ENCODE assay signal across 17 cellular contexts in genomic region chr1:230351983-230352382, GRCh38.
A peak's percentile ranks its signal among the peaks of the same experiment; 100 is the strongest.
DNase-seq lines count a peak whose midpoint lies in the region; ATAC-seq, FAIRE-seq and TF ChIP-seq lines count a peak whose summit lies in the region.
"Had no signal": no experiment of that assay in that cellular context is flagged by ENCODE, and none has a peak within 500 bp of the region (broad histone marks: within the 10 kb centered on the region; RNA-seq: fewer than 3 reads in every experiment).

No MANE protein-coding gene starts in this region.

- no peak for TF ChIP-seq POLR2A in K562 (conservative IDR thresholded peaks at IDR 0.05)
- TF ChIP-seq POLR2A in HepG2 (IDR thresholded peaks at IDR 0.05; ENCODE audit: insufficient read depth in 1 of 2, low read depth in 2 of 2, low read length in 2 of 2) = no peak
- no peak for TF ChIP-seq POLR2A in vagina (IDR thresholded peaks at IDR 0.05)

- H3K4me3 ChIP-seq in K562 (no peak overlapping the region), HepG2 (replicated peaks in 1 of 3; ENCODE audit: insufficient read depth in 1 of 3, low read depth in 2 of 3, low read length in 3 of 3) (no peak overlapping the region), vagina (no peak overlapping the region)
- H3K4me3 ChIP-seq: GM23338 had no signal

- ATAC-seq in K562 (no peak), HepG2 (no peak), HG02763 (IDR thresholded peaks at IDR 0.05; ENCODE audit: unreplicated experiment) (no peak), GM18511 (IDR thresholded peaks at IDR 0.05; ENCODE audit: unreplicated experiment) (no peak)
- ATAC-seq: GM23338, HCT116 had no signal

- TF ChIP-seq CTCF in K562 (IDR thresholded peaks at IDR 0.05 in 2 of 3, conservative IDR thresholded peaks at IDR 0.05 in 1 of 3; ENCODE audit: insufficient read depth in 2 of 3, low read depth in 1 of 3, low read length in 3 of 3) (no peak), HepG2 (CRISPR knock-in tag; IDR thresholded peaks at IDR 0.05) (no peak), vagina (IDR thresholded peaks at IDR 0.05) (no peak)

- no peak for TF ChIP-seq RAD21 in K562 (CRISPR knock-in tag; conservative IDR thresholded peaks at IDR 0.05 in 1 of 2, IDR thresholded peaks at IDR 0.05 in 1 of 2)
- TF ChIP-seq RAD21 in HepG2 (CRISPR knock-in tag; IDR thresholded peaks at IDR 0.05) = no peak

- DNase-seq in SK-N-DZ (ENCODE audit: low spot score) = peak; percentile 39
- no peak for DNase-seq in K562 (ENCODE audit: extremely low read depth in 1 of 4, low spot score in 3 of 4)
- no peak for DNase-seq in HepG2 (ENCODE audit: low spot score)
- DNase-seq in vagina (ENCODE audit: extremely low spot score in 2 of 2) = no peak
- DNase-seq in stimulated activated CD4-positive, alpha-beta T cell treated with anti-CD3 and anti-CD28 coated beads, Interleukin-12 subunit alpha, Interleukin-12 subunit beta, amount 100 ng/mL, for 4 hours = no peak
- DNase-seq: Calu3; CD4-positive, alpha-beta memory T cell; COR-L47; DMS53; DMS79 treated with DMSO at 0.1 percent for 48 hours; GF-D8; H9 had no signal

- no TSS peak for BruUV-seq in K562 (replicated peaks; lab: Mats Ljungman, UMichigan)
- no TSS peak for BruUV-seq in HepG2 (replicated peaks; lab: Mats Ljungman, UMichigan)

- H4K20me1 ChIP-seq in K562 (replicated peaks; ENCODE audit: control insufficient read depth, insufficient read depth, low read length) (peaks cover 5% of the 10 kb centered on the region; the same call in 1 of the 2 replicates), HepG2 (ENCODE audit: insufficient read depth, low read length) (no peaks in the 10 kb centered on the region)

- intact Hi-C loops in K562 (cut with micrococcal nuclease) (no loop called here), HepG2 (cut with micrococcal nuclease; ENCODE audit: unreplicated experiment) (no loop called here), vagina (cut with DNase I) (no loop called here)

- FAIRE-seq in K562 (lab: Jason Lieb, UNC) (no peak), HepG2 (lab: Jason Lieb, UNC) (no peak)
- FAIRE-seq: GM12892 had no signal

- no peaks in the 10 kb centered on the region for H3K9me3 ChIP-seq in K562 (replicated peaks; ENCODE audit: control insufficient read depth, insufficient read depth, low read depth, low read length)
- H3K9me3 ChIP-seq in HepG2 (ENCODE audit: low read length) = no peaks in the 10 kb centered on the region
- no peaks in the 10 kb centered on the region for H3K9me3 ChIP-seq in vagina

- no peaks in the 10 kb centered on the region for H3K79me2 ChIP-seq in K562 (ENCODE audit: control insufficient read depth, insufficient read depth, low read length)
- no peaks in the 10 kb centered on the region for H3K79me2 ChIP-seq in HepG2 (ENCODE audit: insufficient read depth, low read length)

- H3K27me3 ChIP-seq in K562 (ENCODE audit: control insufficient read depth in 2 of 2, insufficient read depth in 2 of 2, low read length in 2 of 2) (peaks cover 53 to 82% of the 10 kb centered on the region in 2 experiments), HepG2 (ENCODE audit: control insufficient read depth in 1 of 2, insufficient read depth in 2 of 2, low read length in 2 of 2) (peaks cover 0 to 16% of the 10 kb centered on the region in 2 experiments; a peak in 2 of 5 replicates), vagina (no peaks in the 10 kb centered on the region)

- H3K4me2 ChIP-seq in K562 (ENCODE audit: insufficient read depth, low read length) (no peak overlapping the region), HepG2 (ENCODE audit: low read depth, low read length) (no peak overlapping the region)
- H3K4me2 ChIP-seq: GM23338 had no signal

- H2AFZ ChIP-seq in K562 (ENCODE audit: low read depth, low read length) (no peak overlapping the region), HepG2 (ENCODE audit: low read length) (no peak overlapping the region)
- H2AFZ ChIP-seq: GM23338 had no signal

- POLR2A ChIA-PET in K562 (lab: Yijun Ruan, JAX) = interaction anchor here (0.6 kb wide), 1 partner anchor 735 kb away, joined by 3 read pairs; no protein-coding TSS in a partner anchor
- POLR2A ChIA-PET in HepG2 (lab: Yijun Ruan, JAX) = no interaction called here

- WGBS in K562 (ENCODE audit: insufficient coverage, low coverage, missing lambda C conversion rate) = 0% methylated on average over 6 of the region's 6 CpGs
- 15% methylated on average over 6 of the region's 6 CpGs for WGBS in HepG2 (ENCODE audit: low lambda C conversion rate)

- H3K9ac ChIP-seq in K562 (ENCODE audit: insufficient read depth in 1 of 2, low read depth in 2 of 2, low read length in 2 of 2) (no peak overlapping the region), HepG2 (ENCODE audit: insufficient read depth, low read depth, low read length) (no peak overlapping the region)

- CTCF ChIA-PET in K562 (lab: Yijun Ruan, JAX; ENCODE audit: low intra/inter-chr PET ratio) (no interaction called here), HepG2 (lab: Yijun Ruan, JAX; ENCODE audit: low intra/inter-chr PET ratio, low total read pairs) (no interaction called here)

- H3K36me3 ChIP-seq in K562 (ENCODE audit: control insufficient read depth, insufficient read depth, low read length) (no peaks in the 10 kb centered on the region), HepG2 (replicated peaks in 1 of 2; ENCODE audit: control insufficient read depth in 1 of 2, insufficient read depth in 2 of 2, low read length in 2 of 2) (no peaks in the 10 kb centered on the region), vagina (no peaks in the 10 kb centered on the region)

- in situ Hi-C loops in K562 (cut with MboI) (no loop called here), HepG2 (cut with HindIII; ENCODE audit: extremely low pct_ligation_motif_present, low pct_unique_long_range_greater_than_20kb) (no loop called here)

- H3K27ac ChIP-seq in K562 (ENCODE audit: extremely low read depth, low read depth, low read length) = no peak overlapping the region
- H3K27ac ChIP-seq in HepG2 (ENCODE audit: extremely low read length, insufficient read depth, low read length) = no peak overlapping the region
- peak overlapping the region; percentile 7 for H3K27ac ChIP-seq in vagina

- no peak for TF ChIP-seq EP300 in K562 (IDR thresholded peaks at IDR 0.05; ENCODE audit: low read length)
- TF ChIP-seq EP300 in HepG2 (IDR thresholded peaks at IDR 0.05; ENCODE audit: low read depth in 2 of 2, low read length in 2 of 2) = no peak
- no peak for TF ChIP-seq EP300 in HepG2 (CRISPR knock-in tag; IDR thresholded peaks at IDR 0.05; ENCODE audit: borderline replicate concordance)

- no peaks in the 10 kb centered on the region for H3K9me1 ChIP-seq in K562 (ENCODE audit: control insufficient read depth, insufficient read depth, low read length)

- H3K4me1 ChIP-seq in K562 (replicated peaks in 1 of 2; ENCODE audit: control insufficient read depth in 2 of 2, insufficient read depth in 2 of 2, low read length in 2 of 2) = no peaks in the 10 kb centered on the region
- H3K4me1 ChIP-seq in HepG2 (ENCODE audit: insufficient read depth, low read length) = no peaks in the 10 kb centered on the region
- peaks cover 29% of the 10 kb centered on the region for H3K4me1 ChIP-seq in vagina

TF ChIP-seq in K562, 482 proteins besides CTCF, POLR2A, EP300 and RAD21 (continues in another document):
- TF ChIP-seq HSF4 (CRISPR knock-in tag; IDR thresholded peaks at IDR 0.05; ENCODE audit: borderline replicate concordance) = no peak
